In genomic region chr11:95647355-95647754, GRCh38 we compare ENCODE assay signal across 17 cellular contexts.
A peak's percentile ranks its signal among the peaks of the same experiment; 100 is the strongest.
DNase-seq lines count a peak whose midpoint lies in the region; ATAC-seq and TF ChIP-seq lines count a peak whose summit lies in the region.
"Had no signal": no experiment of that assay in that cellular context is flagged by ENCODE, and none has a peak within 500 bp of the region (broad histone marks: within the 10 kb centered on the region; RNA-seq: fewer than 3 reads in every experiment).

No MANE protein-coding gene starts in this region.

- H3K27me3 ChIP-seq in mammary epithelial cell (ENCODE audit: insufficient read depth, low read length) = no peaks in the 10 kb centered on the region
- H3K27me3 ChIP-seq in upper lobe of right lung = no peaks in the 10 kb centered on the region

- H3K27me3 Mint-ChIP-seq in MCF 10A (ENCODE audit: insufficient read depth, unreplicated experiment) = no peaks in the 10 kb centered on the region
- H3K27me3 Mint-ChIP-seq in osteocyte (ENCODE audit: unreplicated experiment) = peaks cover 2% of the 10 kb centered on the region
- H3K27me3 Mint-ChIP-seq: brain; CD4-positive, alpha-beta memory T cell had no signal

- H3K4me1 ChIP-seq in mammary epithelial cell (ENCODE audit: insufficient read depth, low read length) (no peaks in the 10 kb centered on the region), upper lobe of right lung (peaks cover 3% of the 10 kb centered on the region)

- no peak overlapping the region for H3K9ac ChIP-seq in mammary epithelial cell (ENCODE audit: insufficient read depth, low read length)

- WGBS in mammary epithelial cell (ENCODE audit: low coverage, missing lambda C conversion rate) = 100% methylated on average over 1 of the region's 1 CpG

- H3K9me3 ChIP-seq in mammary epithelial cell (replicated peaks; ENCODE audit: insufficient read depth, low read length) = peaks cover 5% of the 10 kb centered on the region
- no peaks in the 10 kb centered on the region for H3K9me3 ChIP-seq in upper lobe of right lung

- no peak overlapping the region for H3K4me2 ChIP-seq in mammary epithelial cell (ENCODE audit: insufficient read depth, low read depth, low read length)

- intact Hi-C loops in MCF 10A (cut with micrococcal nuclease) (no loop called here), mammary epithelial cell (cut with micrococcal nuclease) (no loop called here), upper lobe of right lung (cut with DNase I) (no loop called here)

- CTCF ChIA-PET in MCF 10A (lab: Yijun Ruan, JAX) (no interaction called here), mammary epithelial cell (lab: Charles Lee; ENCODE audit: low non-redundant PET) (no interaction called here)

- H4K20me1 ChIP-seq in mammary epithelial cell (ENCODE audit: insufficient read depth, low read length) = no peaks in the 10 kb centered on the region

- POLR2A ChIA-PET in MCF 10A (lab: Yijun Ruan, JAX) = no interaction called here

- H3K36me3 Mint-ChIP-seq in MCF 10A (ENCODE audit: insufficient read depth, unreplicated experiment) (no peaks in the 10 kb centered on the region), osteocyte (ENCODE audit: unreplicated experiment) (no peaks in the 10 kb centered on the region)
- H3K36me3 Mint-ChIP-seq: brain, mesothelial cell of epicardium had no signal

- H3K27ac ChIP-seq in mammary epithelial cell (ENCODE audit: insufficient read depth, low read depth, low read length) (no peak overlapping the region), upper lobe of right lung (peak overlapping the region; percentile 39)

- DNase-seq in MCF 10A (ENCODE audit: unreplicated experiment) (no peak), mammary epithelial cell (no peak), fibroblast of pulmonary artery (ENCODE audit: low read depth) (peak; percentile 36), osteocyte (ENCODE audit: extremely low spot score, unreplicated experiment) (no peak), upper lobe of right lung (no peak), foreskin melanocyte (no peak)
- DNase-seq in activated CD4-positive, alpha-beta T cell treated with anti-CD3 and anti-CD28 coated beads, Interleukin-2, amount 50 U/mL, for 1 hour = no peak
- DNase-seq: activated effector memory CD4-positive, alpha-beta T cell treated with anti-CD3 and anti-CD28 coated beads, Interleukin-2, amount 50 U/mL, for 16 hours; CD4-positive, alpha-beta memory T cell; effector CD4-positive, alpha-beta T cell; NCI-H1694; NCI-H226; SHP77 treated with DMSO at 0.1 percent for 48 hours; T-helper 17 cell had no signal

- no TSS peak for BruUV-seq in MCF 10A (replicated peaks; lab: Mats Ljungman, UMichigan)
- no TSS peak for BruUV-seq in mammary epithelial cell (replicated peaks; lab: Mats Ljungman, UMichigan)

- ATAC-seq in upper lobe of right lung = peak; percentile 57
- no peak for ATAC-seq in HG03565 (IDR thresholded peaks at IDR 0.05; ENCODE audit: unreplicated experiment)
- ATAC-seq: T-helper 17 cell had no signal

- no peak overlapping the region for H3K4me3 Mint-ChIP-seq in MCF 10A (ENCODE audit: unreplicated experiment)
- no peak overlapping the region for H3K4me3 Mint-ChIP-seq in osteocyte (ENCODE audit: unreplicated experiment)
- H3K4me3 Mint-ChIP-seq: brain; CD4-positive, alpha-beta memory T cell; mesothelial cell of epicardium; T-helper 17 cell had no signal

- dilution Hi-C loops in mammary epithelial cell (cut with HindIII; ENCODE audit: low sequenced_read_pairs) = no loop called here

- in situ Hi-C loops in mammary epithelial cell (cut with MboI; ENCODE audit: low sequenced_read_pairs in 2 of 2) = no loop called here

- H3K36me3 ChIP-seq in mammary epithelial cell (ENCODE audit: insufficient read depth, low read length) (no peaks in the 10 kb centered on the region), upper lobe of right lung (no peaks in the 10 kb centered on the region)

- H3K79me2 ChIP-seq in mammary epithelial cell (ENCODE audit: insufficient read depth, low read length) = no peaks in the 10 kb centered on the region

- no peak overlapping the region for H3K4me3 ChIP-seq in mammary epithelial cell (replicated peaks in 1 of 3; ENCODE audit: insufficient read depth in 1 of 3, low read depth in 2 of 3, low read length in 3 of 3)
- no peak overlapping the region for H3K4me3 ChIP-seq in fibroblast of pulmonary artery (replicated peaks; ENCODE audit: low read depth, low read length)
- H3K4me3 ChIP-seq in upper lobe of right lung = no peak overlapping the region

- no peak overlapping the region for H2AFZ ChIP-seq in mammary epithelial cell (ENCODE audit: low read depth, low read length)

- TF ChIP-seq CTCF in MCF 10A (IDR thresholded peaks at IDR 0.05; ENCODE audit: unreplicated experiment) (no peak), mammary epithelial cell (conservative IDR thresholded peaks at IDR 0.05 in 1 of 2, IDR thresholded peaks at IDR 0.05 in 1 of 2; ENCODE audit: extremely low read depth in 1 of 2, insufficient read depth in 1 of 2, low read depth in 1 of 2, low read length in 2 of 2) (no peak), fibroblast of pulmonary artery (IDR thresholded peaks at IDR 0.05; ENCODE audit: low read length, missing control alignments) (no peak), osteocyte (IDR thresholded peaks at IDR 0.05) (no peak), upper lobe of right lung (IDR thresholded peaks at IDR 0.05) (no peak)

- H3K4me1 Mint-ChIP-seq in MCF 10A (ENCODE audit: insufficient read depth, unreplicated experiment) = peaks cover 7% of the 10 kb centered on the region
- peaks cover 31% of the 10 kb centered on the region for H3K4me1 Mint-ChIP-seq in osteocyte (ENCODE audit: unreplicated experiment)

- H3K27ac Mint-ChIP-seq in MCF 10A (ENCODE audit: low read depth, unreplicated experiment) = peak overlapping the region; percentile 76
- peak overlapping the region; percentile 91 for H3K27ac Mint-ChIP-seq in osteocyte (ENCODE audit: unreplicated experiment)
- H3K27ac Mint-ChIP-seq: T-helper 17 cell had no signal

- H3K9me3 Mint-ChIP-seq in MCF 10A (ENCODE audit: unreplicated experiment) (no peaks in the 10 kb centered on the region), osteocyte (ENCODE audit: unreplicated experiment) (no peaks in the 10 kb centered on the region)
